Comparison of ENCODE assay signal across 14 cellular contexts in the genomic region with DNA sequence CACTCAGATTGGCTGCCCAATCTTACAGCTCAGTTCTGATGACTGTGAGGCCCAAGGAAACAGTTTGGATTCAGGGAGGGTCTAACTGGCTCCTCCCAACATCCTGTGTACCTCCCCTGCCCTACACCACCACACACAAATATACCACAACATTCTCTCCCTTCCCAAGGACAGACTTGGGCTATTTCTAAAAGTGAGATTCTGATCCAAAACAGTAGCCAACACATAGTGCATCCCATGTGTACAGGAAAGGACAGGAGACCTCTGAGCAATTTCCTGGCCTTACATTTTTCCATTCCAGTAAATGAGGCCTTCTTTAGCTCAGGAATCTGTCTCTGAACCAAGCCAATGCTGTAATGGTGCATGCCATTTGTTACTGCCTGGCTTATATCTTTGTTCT. TPM values are rescaled to one million over a fixed set of nuclear protein-coding genes. Genes with fewer than 3 reads are reported as not detected.
A peak's percentile ranks its signal among the peaks of the same experiment; 100 is the strongest.
DNase-seq lines count a peak whose midpoint lies in the region; ATAC-seq and TF ChIP-seq lines count a peak whose summit lies in the region.
"Had no signal": no experiment of that assay in that cellular context is flagged by ENCODE, and none has a peak within 500 bp of the region (broad histone marks: within the 10 kb centered on the region; RNA-seq: fewer than 3 reads in every experiment).

No MANE protein-coding gene starts in this region.

- H3K4me3 Mint-ChIP-seq in activated CD8-positive, alpha-beta T cell treated with anti-CD3 and anti-CD28 coated beads for 36 hours: no peak overlapping the region
- H3K4me3 Mint-ChIP-seq: activated CD4-positive, alpha-beta T cell treated with anti-CD3 and anti-CD28 coated beads for 36 hours had no signal

- H2BK120ac ChIP-seq in neuronal stem cell (ENCODE audit: low read depth, low read length): no peak overlapping the region

- TF ChIP-seq CTCF in GM20000 (IDR thresholded peaks at IDR 0.05; ENCODE audit: extremely low read depth, missing control alignments): no peak
- no peak for TF ChIP-seq CTCF in activated CD8-positive, alpha-beta T cell treated with anti-CD3 and anti-CD28 coated beads for 36 hours (IDR thresholded peaks at IDR 0.05)

- peak; percentile 92 for DNase-seq in EH (ENCODE audit: low read depth)
- DNase-seq in RPMI7951 (ENCODE audit: low read depth): peak; percentile 48
- DNase-seq in neuronal stem cell (ENCODE audit: low spot score): no peak
- no peak for DNase-seq in activated CD4-positive, alpha-beta T cell treated with anti-CD3 and anti-CD28 coated beads, Interleukin-2, amount 50 U/mL, for 48 hours
- DNase-seq in GM20000 (ENCODE audit: low spot score): no peak
- no peak for DNase-seq in activated CD8-positive, alpha-beta T cell treated with anti-CD3 and anti-CD28 coated beads for 36 hours
- DNase-seq in HEK293T (ENCODE audit: extremely low spot score): no peak
- DNase-seq: activated CD4-positive, alpha-beta T cell treated with anti-CD3 and anti-CD28 coated beads for 36 hours; AML-193; amniotic stem cell; effector memory CD4-positive, alpha-beta T cell; upper lobe of right lung had no signal

- H3K36me3 ChIP-seq in esophagus (ENCODE audit: control insufficient read depth in 2 of 2, insufficient read depth in 2 of 2, low read length in 1 of 2) (no peaks in the 10 kb centered on the region), neuronal stem cell (replicated peaks in 1 of 2; ENCODE audit: control insufficient read depth in 2 of 2, insufficient read depth in 2 of 2, low read length in 2 of 2) (no peaks in the 10 kb centered on the region)
- H3K36me3 ChIP-seq: upper lobe of right lung had no signal

- H3K18ac ChIP-seq in neuronal stem cell (ENCODE audit: low read length): no peak overlapping the region

- H2BK5ac ChIP-seq in neuronal stem cell (ENCODE audit: low read length): no peak overlapping the region

- H4K91ac ChIP-seq in neuronal stem cell (ENCODE audit: low read depth, low read length, poor library complexity): no peak overlapping the region

- no peak overlapping the region for H3K9ac ChIP-seq in neuronal stem cell (ENCODE audit: low read depth, low read length, poor library complexity)

- no peaks in the 10 kb centered on the region for H3K79me1 ChIP-seq in neuronal stem cell (ENCODE audit: low read depth, low read length)

- H3K4me1 Mint-ChIP-seq in activated CD8-positive, alpha-beta T cell treated with anti-CD3 and anti-CD28 coated beads for 36 hours (ENCODE audit: low read depth): no peaks in the 10 kb centered on the region
- H3K4me1 Mint-ChIP-seq: activated CD4-positive, alpha-beta T cell treated with anti-CD3 and anti-CD28 coated beads for 36 hours had no signal

- H3K27ac Mint-ChIP-seq in activated CD8-positive, alpha-beta T cell treated with anti-CD3 and anti-CD28 coated beads for 36 hours: no peak overlapping the region
- H3K27ac Mint-ChIP-seq: activated CD4-positive, alpha-beta T cell treated with anti-CD3 and anti-CD28 coated beads for 36 hours had no signal

- no peak overlapping the region for H3K23ac ChIP-seq in neuronal stem cell (ENCODE audit: low read depth, low read length, poor library complexity)

- no peak overlapping the region for H2BK12ac ChIP-seq in neuronal stem cell (ENCODE audit: low read length)

- H3K14ac ChIP-seq in neuronal stem cell (ENCODE audit: low read length): no peak overlapping the region

- no peaks in the 10 kb centered on the region for H3K36me3 Mint-ChIP-seq in activated CD8-positive, alpha-beta T cell treated with anti-CD3 and anti-CD28 coated beads for 36 hours (ENCODE audit: low read depth)

- H3K4me3 ChIP-seq in esophagus (ENCODE audit: low read depth in 1 of 2, low read length in 2 of 2) (no peak overlapping the region), neuronal stem cell (ENCODE audit: low read length in 2 of 2) (no peak overlapping the region)
- H3K4me3 ChIP-seq: upper lobe of right lung had no signal

- POLR2A ChIA-PET in activated CD8-positive, alpha-beta T cell treated with anti-CD3 and anti-CD28 coated beads for 36 hours (lab: Charles Lee): no interaction called here
- POLR2A ChIA-PET in HEK293T (lab: Yijun Ruan, JAX): no interaction called here

- no peak overlapping the region for H3K4ac ChIP-seq in neuronal stem cell (ENCODE audit: low read length)

- no peak overlapping the region for H4K8ac ChIP-seq in neuronal stem cell (ENCODE audit: low read depth, low read length)

- H3K4me1 ChIP-seq in esophagus (ENCODE audit: control insufficient read depth in 2 of 2, insufficient read depth in 2 of 2, low read length in 1 of 2) (peaks cover 0 to 4% of the 10 kb centered on the region in 2 donors), neuronal stem cell (ENCODE audit: control insufficient read depth in 2 of 2, insufficient read depth in 1 of 2, low read depth in 1 of 2, low read length in 2 of 2) (peaks cover 3 to 19% of the 10 kb centered on the region in 2 donors)

- no peak overlapping the region for H3K4me2 ChIP-seq in neuronal stem cell (ENCODE audit: insufficient read depth, low read length, poor library complexity, severe bottlenecking)

- no peak overlapping the region for H2AK5ac ChIP-seq in neuronal stem cell (ENCODE audit: low read depth, low read length)

- no peak overlapping the region for H2BK15ac ChIP-seq in neuronal stem cell (ENCODE audit: low read length)

- H3K27ac ChIP-seq in esophagus (ENCODE audit: low read depth in 2 of 2, low read length in 1 of 2) (peak overlapping the region; percentile 26 to 53), neuronal stem cell (replicated peaks; ENCODE audit: low read length) (no peak overlapping the region)
- H3K27ac ChIP-seq: upper lobe of right lung had no signal

- CTCF ChIA-PET in activated CD8-positive, alpha-beta T cell treated with anti-CD3 and anti-CD28 coated beads for 36 hours (lab: Charles Lee): no interaction called here
- CTCF ChIA-PET in HEK293T (lab: Yijun Ruan, JAX): no interaction called here

- H3K27me3 Mint-ChIP-seq in activated CD8-positive, alpha-beta T cell treated with anti-CD3 and anti-CD28 coated beads for 36 hours: peaks cover 1% of the 10 kb centered on the region

- ATAC-seq in activated CD8-positive, alpha-beta T cell treated with anti-CD3 and anti-CD28 coated beads for 36 hours: no peak
- ATAC-seq: activated CD4-positive, alpha-beta T cell treated with anti-CD3 and anti-CD28 coated beads for 36 hours had no signal

- peak overlapping the region; percentile 76 for H2AFZ ChIP-seq in neuronal stem cell (ENCODE audit: low read length)

- H3K9me3 ChIP-seq in esophagus (ENCODE audit: control insufficient read depth in 2 of 2, insufficient read depth in 1 of 2, low read depth in 1 of 2, low read length in 1 of 2): no peaks in the 10 kb centered on the region
- no peaks in the 10 kb centered on the region for H3K9me3 ChIP-seq in neuronal stem cell (replicated peaks in 1 of 2; ENCODE audit: control insufficient read depth in 2 of 2, insufficient read depth in 1 of 2, low read depth in 1 of 2, low read length in 2 of 2)
- H3K9me3 ChIP-seq: upper lobe of right lung had no signal

- intact Hi-C loops in activated CD8-positive, alpha-beta T cell treated with anti-CD3 and anti-CD28 coated beads for 36 hours (cut with micrococcal nuclease): no loop called here

- H3K9me3 Mint-ChIP-seq in activated CD8-positive, alpha-beta T cell treated with anti-CD3 and anti-CD28 coated beads for 36 hours: no peaks in the 10 kb centered on the region

- H3K27me3 ChIP-seq in esophagus (ENCODE audit: control insufficient read depth in 1 of 2, insufficient read depth in 2 of 2, low read length in 2 of 2): no peaks in the 10 kb centered on the region
- no peaks in the 10 kb centered on the region for H3K27me3 ChIP-seq in neuronal stem cell (ENCODE audit: control insufficient read depth in 3 of 3, insufficient read depth in 3 of 3, low read depth in 1 of 3, low read length in 3 of 3)
- H3K27me3 ChIP-seq: upper lobe of right lung had no signal

TF ChIP-seq in HEK293T, 16 proteins besides CTCF, POLR2A, EP300 and RAD21:
- TF ChIP-seq LEF1 (IDR thresholded peaks at IDR 0.05; ENCODE audit: borderline replicate concordance) (no peak), ARNT (IDR thresholded peaks at IDR 0.05) (no peak), TARDBP (IDR thresholded peaks at IDR 0.05) (no peak), NFRKB (IDR thresholded peaks at IDR 0.05) (no peak)
TF ChIP-seq in HEK293T: peak in this region for 0.

RNA-seq across cellular contexts. Expression of a gene that starts 20.8 kb away (rescaled TPM):
- total RNA-seq in RPMI7951 (2014; rRNA removed; shearing (Covaris generic)): not detected in 2 replicates
- polyA plus RNA-seq in esophagus: under 1 TPM; 0.21 to 0.26 TPM
- not detected for polyA plus RNA-seq in neuronal stem cell (2013, experiment 1 of 2)
- polyA plus RNA-seq in neuronal stem cell (2013, experiment 2 of 2): not detected
- not detected for total RNA-seq in activated CD8-positive, alpha-beta T cell treated with anti-CD3 and anti-CD28 coated beads for 36 hours
- total RNA-seq: activated CD4-positive, alpha-beta T cell treated with anti-CD3 and anti-CD28 coated beads for 36 hours; T-helper 1 cell treated with Interleukin-12 subunit alpha and Interleukin-12 subunit beta and Interleukin-4 antibody, amounts not matched to agents 30 ng/mL and 1 ng/mL, for 36 hours had no signal

Comparison
In these comparisons a context has a peak if more than half of its experiments do, and no peak if none do; other contexts are left out.
1. DNase-seq: peak in EH (single experiment) and RPMI7951 (single experiment); none in neuronal stem cell (single experiment), activated CD4-positive, alpha-beta T cell treated with anti-CD3 and anti-CD28 coated beads, Interleukin-2, amount 50 U/mL, for 48 hours (0 of 2), GM20000 (single experiment), activated CD8-positive, alpha-beta T cell treated with anti-CD3 and anti-CD28 coated beads for 36 hours (single experiment) and HEK293T (single experiment).